ENCODE assay signal across 8 cellular contexts in the genomic region with DNA sequence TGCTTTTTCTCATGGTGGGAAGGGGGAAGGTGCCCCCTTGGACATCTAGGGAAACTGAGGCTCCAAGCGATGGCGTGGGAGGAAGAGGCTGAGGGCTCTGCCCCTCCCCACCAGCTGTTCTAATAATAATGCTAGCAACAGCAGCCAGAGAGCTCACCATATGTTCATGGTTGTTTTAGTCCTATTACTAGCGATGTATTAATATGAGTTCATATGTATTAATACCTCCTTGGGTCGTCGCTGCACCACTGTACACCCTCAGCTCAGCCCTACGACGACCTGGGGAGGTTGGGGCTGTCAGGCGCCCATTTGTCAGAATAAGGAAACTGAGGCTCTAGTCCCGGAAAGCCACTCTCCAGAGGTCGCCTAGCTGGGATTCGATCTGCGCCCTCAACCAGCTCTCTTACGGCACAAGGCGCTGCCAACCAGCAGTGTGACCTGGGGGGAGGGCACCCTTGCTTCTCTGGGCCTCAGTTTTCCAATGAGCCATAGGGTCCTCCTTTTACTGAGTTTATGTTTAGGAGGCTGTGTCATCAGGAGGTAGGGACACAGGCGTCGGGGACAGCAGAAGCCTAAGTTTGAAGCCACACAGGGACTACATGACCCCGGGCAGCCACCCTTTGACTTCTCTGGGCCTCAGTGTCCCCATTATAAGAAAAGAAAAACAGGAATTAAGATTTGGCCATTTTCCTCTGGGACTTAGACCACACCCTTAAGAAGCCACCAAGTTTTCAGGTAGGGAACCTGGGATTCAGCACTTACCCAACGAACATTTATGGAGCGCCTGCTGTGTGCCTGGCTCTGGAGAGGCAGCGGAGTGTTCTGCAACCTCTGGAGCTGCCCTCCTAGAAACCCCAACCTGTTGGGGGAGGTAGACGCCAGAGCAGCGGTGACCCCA. TPM values are rescaled to one million over a fixed set of nuclear protein-coding genes. Genes with fewer than 3 reads are reported as not detected.
DNase-seq lines count a peak whose midpoint lies in the region; ATAC-seq and TF ChIP-seq lines count a peak whose summit lies in the region.

No MANE protein-coding gene starts in this region.

- peaks cover 24% of the 10 kb centered on the region for H3K4me1 Mint-ChIP-seq in CD4-positive, alpha-beta T cell (ENCODE audit: low read depth)
- H3K4me1 Mint-ChIP-seq in brain (peaks cover 30% of the 10 kb centered on the region), naive B cell (peaks cover 26 to 61% (median 40%) of the 10 kb centered on the region in 3 donors)

- in situ Hi-C loops in KBM-7 (cut with MboI; ENCODE audit: low pct_unique_long_range_greater_than_20kb, low sequenced_read_pairs), result no loop called here

- peak overlapping the region; percentile 91 for H3K4me3 Mint-ChIP-seq in CD4-positive, alpha-beta T cell
- peak overlapping the region; percentile 50 to 80 (median 73) for H3K4me3 Mint-ChIP-seq in brain
- H3K4me3 Mint-ChIP-seq in naive B cell, result peak overlapping the region; percentile 86 to 98 (median 96)

- TF ChIP-seq CTCF in CD4-positive, alpha-beta T cell (IDR thresholded peaks at IDR 0.05), result no peak
- TF ChIP-seq CTCF in HL-60 (IDR thresholded peaks at IDR 0.05; ENCODE audit: insufficient read depth, low read length) (no peak), brain (conservative IDR thresholded peaks at IDR 0.05) (no peak)

- ATAC-seq in CD4-positive, alpha-beta T cell (ENCODE audit: poor library complexity), result peak; percentile 21
- ATAC-seq in naive B cell (ENCODE audit: low read depth in 2 of 2) (peak; percentile 22), HG02798 (IDR thresholded peaks at IDR 0.05; ENCODE audit: poor library complexity, unreplicated experiment) (no peak)

- no peaks in the 10 kb centered on the region for H3K9me3 Mint-ChIP-seq in CD4-positive, alpha-beta T cell
- H3K9me3 Mint-ChIP-seq in brain (peaks cover 0 to 6% (median 2%) of the 10 kb centered on the region in 5 experiments), naive B cell (no peaks in the 10 kb centered on the region)

- peak overlapping the region; percentile 67 for H3K27ac Mint-ChIP-seq in CD4-positive, alpha-beta T cell
- H3K27ac Mint-ChIP-seq in brain, result no peak overlapping the region
- peak overlapping the region; percentile 93 to 99 (median 98) for H3K27ac Mint-ChIP-seq in naive B cell

- peaks cover 6% of the 10 kb centered on the region for H3K36me3 Mint-ChIP-seq in CD4-positive, alpha-beta T cell (ENCODE audit: low read depth)
- H3K36me3 Mint-ChIP-seq in brain (no peaks in the 10 kb centered on the region), naive B cell (no peaks in the 10 kb centered on the region)

- CTCF ChIA-PET in CD4-positive, alpha-beta T cell (lab: Charles Lee), result interaction anchor here (1.2 to 1.4 kb wide), 2 partner anchors 15 to 35 kb away, joined by 3 to 7 read pairs; no protein-coding TSS in a partner anchor

- H3K27ac ChIP-seq in CD4-positive, alpha-beta T cell (ENCODE audit: low read depth, low read length), result peak overlapping the region; percentile 53
- 0 out of 2 replicates have a peak overlapping the region, but pooled peaks have one; percentile 31 for H3K27ac ChIP-seq in HL-60 (replicated peaks)

- intact Hi-C loops in CD4-positive, alpha-beta T cell (cut with DNase I, micrococcal nuclease), result no loop called here

- no peak for DNase-seq in CD4-positive, alpha-beta T cell
- DNase-seq in HL-60 (ENCODE audit: low read depth in 1 of 2, low spot score in 1 of 2) (no peak), naive B cell (no peak), islet precursor cell (no peak), KBM-7 (no peak)
- no peak for DNase-seq in stimulated activated CD4-positive, alpha-beta T cell treated with anti-CD3 and anti-CD28 coated beads, Interleukin-2, amount 100 ng/mL, for 24 hours

- H3K9me3 ChIP-seq in CD4-positive, alpha-beta T cell (ENCODE audit: control insufficient read depth, low read length), result no peaks in the 10 kb centered on the region

- peak overlapping the region; percentile 45 for H3K4me3 ChIP-seq in HL-60 (replicated peaks; ENCODE audit: insufficient read depth, low read length)

- no peaks in the 10 kb centered on the region for H3K27me3 Mint-ChIP-seq in CD4-positive, alpha-beta T cell
- H3K27me3 Mint-ChIP-seq in brain (peaks cover 68% of the 10 kb centered on the region), naive B cell (no peaks in the 10 kb centered on the region)

- no peaks in the 10 kb centered on the region for H3K27me3 ChIP-seq in CD4-positive, alpha-beta T cell (ENCODE audit: control insufficient read depth, insufficient read depth, low read length)
- H3K27me3 ChIP-seq in HL-60 (ENCODE audit: insufficient read depth, poor library complexity, severe bottlenecking), result no peaks in the 10 kb centered on the region

- POLR2A ChIA-PET in CD4-positive, alpha-beta T cell (lab: Charles Lee), result interaction anchor here (0.6 to 3.6 kb wide), 13 partner anchors 8 to 183 kb away, joined by 3 to 27 read pairs (median 4); partner anchors contain the start of genes IL12RB1, JUND, MPV17L2 and RAB3A

RNA-seq across cellular contexts. Expression of gene MAST3, which starts 0.7 kb away (rescaled TPM):
- 10 to 100 TPM; 16.1 to 16.4 TPM for total RNA-seq in CD4-positive, alpha-beta T cell
- 34.8 TPM for polyA plus RNA-seq in brain (ENCODE audit: insufficient read depth, low read depth, low replicate concordance)
- 10 to 100 TPM in 5 of 6 donors, 1 to 10 TPM in 1; 9.3 to 20.6 (median 13.3) TPM for polyA plus RNA-seq in naive B cell (ENCODE audit: low read depth in 6 of 6)

RNA-seq across cellular contexts. Expression of gene IL12RB1, which starts 11.5 kb away (rescaled TPM):
- 10 to 100 TPM; 20.5 to 22.5 TPM for total RNA-seq in CD4-positive, alpha-beta T cell
- polyA plus RNA-seq in brain (ENCODE audit: insufficient read depth, low read depth, low replicate concordance) (0.75 TPM), naive B cell (ENCODE audit: low read depth in 6 of 6) (10 to 100 TPM in 1 of 6 donors, 1 to 10 TPM in 5; 5.8 to 15.8 (median 8.1) TPM)

RNA-seq across cellular contexts. Expression of gene PIK3R2, which starts 54.7 kb away (rescaled TPM):
- 1 to 10 TPM; 4.6 to 5.6 TPM for total RNA-seq in CD4-positive, alpha-beta T cell
- 30.0 TPM for polyA plus RNA-seq in brain (ENCODE audit: insufficient read depth, low read depth, low replicate concordance)
- polyA plus RNA-seq in naive B cell (ENCODE audit: low read depth in 6 of 6), result 1 to 10 TPM; 1.2 to 5.7 (median 2.3) TPM

Comparison
In these comparisons a context has a peak if more than half of its experiments do, and no peak if none do; other contexts are left out.
1. H3K27ac Mint-ChIP-seq: peak in CD4-positive, alpha-beta T cell (single experiment) and naive B cell (6 of 6); none in brain (0 of 5).
2. Peak in every context shown above with its lines, with median percentiles within 50 percentile points of each other: H3K4me3 Mint-ChIP-seq.